ENCODE assay signal across 11 cellular contexts in genomic region chr11:117229931-117230285, GRCh38. TPM values are rescaled to one million over a fixed set of nuclear protein-coding genes. Genes with fewer than 3 reads are reported as not detected.
A peak's percentile ranks its signal among the peaks of the same experiment; 100 is the strongest.
DNase-seq lines count a peak whose midpoint lies in the region; ATAC-seq and TF ChIP-seq lines count a peak whose summit lies in the region.
"Had no signal": no experiment of that assay in that cellular context is flagged by ENCODE, and none has a peak within 500 bp of the region (broad histone marks: within the 10 kb centered on the region; RNA-seq: fewer than 3 reads in every experiment).

No MANE protein-coding gene starts in this region.

- TSS peak; percentile 54 for BruUV-seq in Panc1 (replicated peaks; lab: Mats Ljungman, UMichigan)

- H3K36me3 Mint-ChIP-seq in activated CD4-positive, alpha-beta T cell treated with anti-CD3 and anti-CD28 coated beads, Interleukin-2, amount 10 ng/mL, durations not matched to agents 24 days and 14 days (ENCODE audit: low read depth), result peaks cover 53% of the 10 kb centered on the region

- intact Hi-C loops in activated CD4-positive, alpha-beta T cell treated with anti-CD3 and anti-CD28 coated beads, Interleukin-2, amount 10 ng/mL, durations not matched to agents 24 days and 14 days (cut with micrococcal nuclease), result loop anchor here (1.0 to 5.0 kb wide), 6 partner anchors 52 to 587 kb away; partner anchors contain the start of genes CEP164, SIDT2 and ZPR1
- intact Hi-C loops in Panc1 (cut with micrococcal nuclease; ENCODE audit: unreplicated experiment) (loop anchor here (10.0 kb wide), 2 partner anchors 55 to 345 kb away; partner anchors contain the start of gene SIDT2), spleen (cut with DNase I; ENCODE audit: low total_unique reads) (loop anchor here (10.0 kb wide), 3 partner anchors 95 to 355 kb away; partner anchors contain the start of gene CEP164), body of pancreas (cut with DNase I) (loop anchor here (10.0 kb wide), 1 partner anchor 355 kb away; no protein-coding TSS in a partner anchor)

- in situ Hi-C loops in Panc1 (cut with HindIII; ENCODE audit: low pct_unique_long_range_greater_than_20kb, low sequenced_read_pairs), result no loop called here

- peak overlapping the region; percentile 84 to 93 for H3K9ac ChIP-seq in duodenal mucosa (ENCODE audit: low read depth in 1 of 2, low read length in 2 of 2)

- peaks cover 45% of the 10 kb centered on the region for H3K4me1 Mint-ChIP-seq in activated CD4-positive, alpha-beta T cell treated with anti-CD3 and anti-CD28 coated beads, Interleukin-2, amount 10 ng/mL, durations not matched to agents 24 days and 14 days

- peak overlapping the region; percentile 93 for H3K4me3 Mint-ChIP-seq in activated CD4-positive, alpha-beta T cell treated with anti-CD3 and anti-CD28 coated beads, Interleukin-2, amount 10 ng/mL, durations not matched to agents 24 days and 14 days

- ATAC-seq in Panc1, result no peak
- ATAC-seq in body of pancreas, result no peak
- no peak for ATAC-seq in HG03378 (IDR thresholded peaks at IDR 0.05; ENCODE audit: unreplicated experiment)

- WGBS in spleen, 5 donors, result 76 to 87% (median 86%) methylated on average over 5 of the region's 5 CpGs
- 71 to 86% methylated on average over 4 to 5 of the region's 5 CpGs for WGBS in body of pancreas, 2 donors

- peaks cover 3% of the 10 kb centered on the region for H3K36me3 ChIP-seq in Panc1 (ENCODE audit: control insufficient read depth, insufficient read depth, low read length)
- peaks cover 25 to 49% of the 10 kb centered on the region in 2 donors for H3K36me3 ChIP-seq in duodenal mucosa (ENCODE audit: control insufficient read depth in 1 of 2, insufficient read depth in 2 of 2, low read length in 2 of 2)
- H3K36me3 ChIP-seq in spleen, result peaks cover 0 to 54% (median 46%) of the 10 kb centered on the region in 6 donors
- H3K36me3 ChIP-seq in body of pancreas (replicated peaks in 1 of 2; ENCODE audit: insufficient read depth in 1 of 2, low read depth in 2 of 2), result peaks cover 0 to 14% of the 10 kb centered on the region in 2 donors

- H3K27ac ChIP-seq in Panc1 (ENCODE audit: low read length), result no peak overlapping the region
- no peak overlapping the region for H3K27ac ChIP-seq in duodenal mucosa (ENCODE audit: low read depth, low read length)
- H3K27ac ChIP-seq in spleen, result peak overlapping the region; percentile 91 to 98 (median 94)
- H3K27ac ChIP-seq in body of pancreas, result peak overlapping the region in 1 of 4 donors; percentile 95
- H3K27ac ChIP-seq: right atrium auricular region had no signal

- H3K27me3 ChIP-seq in Panc1 (ENCODE audit: control insufficient read depth, insufficient read depth, low read length) (no peaks in the 10 kb centered on the region), duodenal mucosa (ENCODE audit: control insufficient read depth in 1 of 2, insufficient read depth in 2 of 2, low read length in 2 of 2) (no peaks in the 10 kb centered on the region), spleen (replicated peaks in 1 of 7) (no peaks in the 10 kb centered on the region), body of pancreas (no peaks in the 10 kb centered on the region)
- H3K27me3 ChIP-seq: right atrium auricular region had no signal

- H3K27me3 Mint-ChIP-seq in activated CD4-positive, alpha-beta T cell treated with anti-CD3 and anti-CD28 coated beads, Interleukin-2, amount 10 ng/mL, durations not matched to agents 24 days and 14 days, result no peaks in the 10 kb centered on the region

- DNase-seq in activated CD4-positive, alpha-beta T cell treated with anti-CD3 and anti-CD28 coated beads, Interleukin-2, amount 10 ng/mL, durations not matched to agents 24 days and 14 days, result no peak
- no peak for DNase-seq in activated CD4-positive, alpha-beta T cell treated with anti-CD3 and anti-CD28 coated beads, Interleukin-2, amount 50 U/mL, for 4 hours
- DNase-seq in Panc1 (ENCODE audit: low read depth, low spot score) (no peak), spleen (no peak), germinal center (ENCODE audit: low spot score) (no peak), body of pancreas (no peak)
- DNase-seq: NCI-H1436 treated with DMSO at 0.1 percent for 48 hours, NCI-H774 had no signal

- peak overlapping the region; percentile 98 for H3K27ac Mint-ChIP-seq in activated CD4-positive, alpha-beta T cell treated with anti-CD3 and anti-CD28 coated beads, Interleukin-2, amount 10 ng/mL, durations not matched to agents 24 days and 14 days

- H3K9me3 ChIP-seq in Panc1 (ENCODE audit: control insufficient read depth, insufficient read depth, low read depth, low read length), result no peaks in the 10 kb centered on the region
- no peaks in the 10 kb centered on the region for H3K9me3 ChIP-seq in duodenal mucosa (ENCODE audit: control insufficient read depth in 1 of 2, low read length in 2 of 2)
- no peaks in the 10 kb centered on the region for H3K9me3 ChIP-seq in spleen
- no peaks in the 10 kb centered on the region for H3K9me3 ChIP-seq in body of pancreas
- H3K9me3 ChIP-seq: right atrium auricular region had no signal

- no peaks in the 10 kb centered on the region for H3K9me3 Mint-ChIP-seq in activated CD4-positive, alpha-beta T cell treated with anti-CD3 and anti-CD28 coated beads, Interleukin-2, amount 10 ng/mL, durations not matched to agents 24 days and 14 days

- CTCF ChIA-PET in Panc1 (lab: Charles Lee), result no interaction called here

- POLR2A ChIA-PET in Panc1 (lab: Charles Lee), result no interaction called here

- H3K4me1 ChIP-seq in Panc1 (ENCODE audit: control insufficient read depth, insufficient read depth, low read length) (peaks cover 25% of the 10 kb centered on the region), duodenal mucosa (ENCODE audit: control insufficient read depth in 1 of 2, insufficient read depth in 2 of 2, low read length in 2 of 2) (peaks cover 34 to 38% of the 10 kb centered on the region in 2 donors), spleen (peaks cover 34 to 77% (median 61%) of the 10 kb centered on the region in 6 donors), body of pancreas (peaks cover 41% of the 10 kb centered on the region)

- TF ChIP-seq CTCF in Panc1 (IDR thresholded peaks at IDR 0.05) (no peak), spleen (IDR thresholded peaks at IDR 0.05 in 8 of 11, conservative IDR thresholded peaks at IDR 0.05 in 3 of 11) (no peak), body of pancreas (IDR thresholded peaks at IDR 0.05) (no peak)

- no peak for TF ChIP-seq POLR2A in spleen (IDR thresholded peaks at IDR 0.05)
- no peak for TF ChIP-seq POLR2A in body of pancreas (IDR thresholded peaks at IDR 0.05)

- no peak overlapping the region for H3K4me3 ChIP-seq in Panc1 (ENCODE audit: low read depth in 2 of 2, low read length in 2 of 2)
- H3K4me3 ChIP-seq in duodenal mucosa (ENCODE audit: low read depth in 1 of 2, low read length in 2 of 2), result peak overlapping the region; percentile 93 to 94
- H3K4me3 ChIP-seq in spleen, result peak overlapping the region in 7 of 8 donors; percentile 24 to 95 (median 90)
- no peak overlapping the region for H3K4me3 ChIP-seq in body of pancreas
- H3K4me3 ChIP-seq: right atrium auricular region had no signal

RNA-seq across cellular contexts. Expression of gene PCSK7, which starts 2.0 kb away (rescaled TPM):
- total RNA-seq in activated CD4-positive, alpha-beta T cell treated with anti-CD3 and anti-CD28 coated beads, Interleukin-2, amount 10 ng/mL, durations not matched to agents 24 days and 14 days, result 160 and 165 TPM in 2 replicates
- total RNA-seq in Panc1 (2021; ENCODE audit: unreplicated experiment) (60.6 TPM), spleen (100 to 1,000 TPM in 5 of 7 donors, 10 to 100 TPM in 2; 92.6 to 152 (median 117) TPM), body of pancreas (10 to 100 TPM; 25.9 to 86.0 TPM)
- 44.4 TPM for polyA plus RNA-seq in Panc1 (2012; ENCODE audit: insufficient read length)
- 10 to 100 TPM; 27.3 to 53.4 (median 52.3) TPM for polyA plus RNA-seq in spleen

RNA-seq across cellular contexts. Expression of gene RNF214, which starts 2.6 kb away (rescaled TPM):
- 22.0 and 23.2 TPM in 2 replicates for total RNA-seq in activated CD4-positive, alpha-beta T cell treated with anti-CD3 and anti-CD28 coated beads, Interleukin-2, amount 10 ng/mL, durations not matched to agents 24 days and 14 days
- total RNA-seq in Panc1 (2021; ENCODE audit: unreplicated experiment) (39.7 TPM), spleen (10 to 100 TPM; 13.1 to 29.6 (median 20.9) TPM), body of pancreas (10 to 100 TPM; 10.2 to 12.5 TPM)
- 27.3 TPM for polyA plus RNA-seq in Panc1 (2012; ENCODE audit: insufficient read length)
- polyA plus RNA-seq in spleen, result 1 to 10 TPM; 5.6 to 9.9 (median 6.7) TPM

RNA-seq across cellular contexts. Expression of gene TAGLN, which starts 30.7 kb away (rescaled TPM):
- 2.7 and 3.8 TPM in 2 replicates for total RNA-seq in activated CD4-positive, alpha-beta T cell treated with anti-CD3 and anti-CD28 coated beads, Interleukin-2, amount 10 ng/mL, durations not matched to agents 24 days and 14 days
- total RNA-seq in Panc1 (2021; ENCODE audit: unreplicated experiment) (6.4 TPM), spleen (1,000 to 10,000 TPM in 1 of 7 donors, 100 to 1,000 TPM in 6; 117 to 1,088 (median 328) TPM), body of pancreas (100 to 1,000 TPM; 124 to 372 TPM)
- polyA plus RNA-seq in Panc1 (2012; ENCODE audit: insufficient read length), result 3.9 TPM
- polyA plus RNA-seq in spleen, result 100 to 1,000 TPM; 247 to 807 (median 469) TPM

RNA-seq across cellular contexts. Expression of gene SIDT2, which starts 51.4 kb away (rescaled TPM):
- total RNA-seq in activated CD4-positive, alpha-beta T cell treated with anti-CD3 and anti-CD28 coated beads, Interleukin-2, amount 10 ng/mL, durations not matched to agents 24 days and 14 days, result 23.9 and 29.1 TPM in 2 replicates
- 47.6 TPM for total RNA-seq in Panc1 (2021; ENCODE audit: unreplicated experiment)
- polyA plus RNA-seq in Panc1 (2012; ENCODE audit: insufficient read length), result 63.6 TPM
- total RNA-seq in spleen, result 10 to 100 TPM; 40.3 to 83.8 (median 58.3) TPM
- 10 to 100 TPM; 21.3 to 36.0 (median 24.0) TPM for polyA plus RNA-seq in spleen
- total RNA-seq in body of pancreas, result 10 to 100 TPM; 42.0 to 88.7 TPM

Comparison
In these comparisons a context has a peak if more than half of its experiments do, and no peak if none do; other contexts are left out.
1. H3K27ac ChIP-seq: peak in spleen (8 of 8); none in Panc1 (single experiment) and duodenal mucosa (single experiment).
2. H3K4me3 ChIP-seq: peak in duodenal mucosa (2 of 2) and spleen (7 of 8); none in Panc1 (0 of 2) and body of pancreas (0 of 2).
3. RNA of gene TAGLN, which starts 30.7 kb away (total RNA-seq): 124 to 372 TPM in body of pancreas and 117 to 1,088 TPM in spleen; 6.4 TPM in Panc1 (single experiment) and 2.7 to 3.8 TPM in activated CD4-positive, alpha-beta T cell treated with anti-CD3 and anti-CD28 coated beads, Interleukin-2, amount 10 ng/mL, durations not matched to agents 24 days and 14 days; every median in the first group is over 10 times any median in the second.